Comparison of ENCODE assay signal across 26 cellular contexts in genomic region chr10:110474017-110474416, GRCh38.
"Had no signal": no experiment of that assay in that cellular context is flagged by ENCODE, and none has a peak within 500 bp of the region (broad histone marks: within the 10 kb centered on the region; RNA-seq: fewer than 3 reads in every experiment).

No MANE protein-coding gene starts in this region.

- H3K4me3 Mint-ChIP-seq: memory B cell; naive B cell; stimulated activated naive B cell treated with anti-CD40 and anti-IgM and Interleukin-4, amounts not matched to agents 10 μg/mL and 1 μg/mL and 100 μg/mL, for 72 hours; stimulated activated naive CD8-positive, alpha-beta T cell treated with anti-CD3 and anti-CD28 coated beads, Interleukin-15, amount 100 ng/mL, for 72 hours had no signal

- H3K27me3 Mint-ChIP-seq: stimulated activated naive CD8-positive, alpha-beta T cell treated with anti-CD3 and anti-CD28 coated beads, Interleukin-15, amount 100 ng/mL, for 72 hours had no signal

- ATAC-seq: gastroesophageal sphincter; left cardiac atrium; lower lobe of right lung; psoas muscle; right lobe of liver; stimulated activated naive B cell treated with anti-CD40 and anti-IgM and Interleukin-4, amounts not matched to agents 10 μg/mL and 1 μg/mL and 100 μg/mL, for 72 hours; stimulated activated naive CD8-positive, alpha-beta T cell treated with anti-CD3 and anti-CD28 coated beads, Interleukin-15, amount 100 ng/mL, for 72 hours had no signal

- H3K4me1 Mint-ChIP-seq: memory B cell; stimulated activated naive CD8-positive, alpha-beta T cell treated with anti-CD3 and anti-CD28 coated beads, Interleukin-15, amount 100 ng/mL, for 72 hours had no signal

- H3K4me3 ChIP-seq: dorsolateral prefrontal cortex, esophagus muscularis mucosa, gastroesophageal sphincter, left ventricle myocardium inferior, lower lobe of right lung, psoas muscle, right lobe of liver, spleen, testis, tibial nerve had no signal

- H3K27ac ChIP-seq: epithelial cell of prostate, esophagus muscularis mucosa, gastroesophageal sphincter, left ventricle myocardium inferior, lower lobe of right lung, neutrophil, psoas muscle, right lobe of liver, spleen, testis, tibial nerve had no signal

- FAIRE-seq: endometrium, kidney had no signal

- H3K9me3 ChIP-seq: lower lobe of right lung, neutrophil, psoas muscle, right lobe of liver, testis had no signal

- H3K27me3 ChIP-seq: dorsolateral prefrontal cortex, esophagus muscularis mucosa, gastroesophageal sphincter, neutrophil, right lobe of liver, spleen, testis, tibial nerve had no signal

- H3K9me3 Mint-ChIP-seq: memory B cell; stimulated activated naive CD8-positive, alpha-beta T cell treated with anti-CD3 and anti-CD28 coated beads, Interleukin-15, amount 100 ng/mL, for 72 hours had no signal

- H3K4me1 ChIP-seq: esophagus muscularis mucosa, gastroesophageal sphincter, left ventricle myocardium inferior, lower lobe of right lung, psoas muscle, right lobe of liver, spleen, testis, tibial nerve had no signal

- H3K36me3 ChIP-seq: esophagus muscularis mucosa, gastroesophageal sphincter, left ventricle myocardium inferior, lower lobe of right lung, neutrophil, right lobe of liver, spleen, tibial nerve had no signal

- H3K27ac Mint-ChIP-seq: memory B cell; naive B cell; stimulated activated naive B cell treated with anti-CD40 and anti-IgM and Interleukin-4, amounts not matched to agents 10 μg/mL and 1 μg/mL and 100 μg/mL, for 72 hours; stimulated activated naive CD8-positive, alpha-beta T cell treated with anti-CD3 and anti-CD28 coated beads, Interleukin-15, amount 100 ng/mL, for 72 hours had no signal

- DNase-seq: cortex of kidney; dorsolateral prefrontal cortex; effector CD8-positive, alpha-beta T cell; glutamatergic neuron; left cardiac atrium; left ventricle myocardium inferior; lower lobe of right lung; naive B cell; psoas muscle; retina; right lobe of liver; spleen; stimulated activated CD4-positive, alpha-beta T cell treated with anti-CD3 and anti-CD28 coated beads, Interleukin-15, amount 100 ng/mL, for 24 hours; stimulated activated CD4-positive, alpha-beta T cell treated with anti-CD3 and anti-CD28 coated beads, Interleukin-1b, Interleukin-23, amount 100 ng/mL, for 48 hours; stimulated activated CD4-positive, alpha-beta T cell treated with anti-CD3 and anti-CD28 coated beads, Interleukin-4, amount 100 ng/mL, for 24 hours; stimulated activated naive B cell treated with anti-CD40 and anti-IgM and Interleukin-4, amounts not matched to agents 10 μg/mL and 1 μg/mL and 100 μg/mL, for 72 hours; stimulated activated naive CD8-positive, alpha-beta T cell treated with anti-CD3 and anti-CD28 coated beads, Interleukin-15, amount 100 ng/mL, for 72 hours; testis had no signal

- H3K36me3 Mint-ChIP-seq: memory B cell, naive B cell had no signal
